Comparison of ENCODE assay signal across 1 cellular context in the genomic region with DNA sequence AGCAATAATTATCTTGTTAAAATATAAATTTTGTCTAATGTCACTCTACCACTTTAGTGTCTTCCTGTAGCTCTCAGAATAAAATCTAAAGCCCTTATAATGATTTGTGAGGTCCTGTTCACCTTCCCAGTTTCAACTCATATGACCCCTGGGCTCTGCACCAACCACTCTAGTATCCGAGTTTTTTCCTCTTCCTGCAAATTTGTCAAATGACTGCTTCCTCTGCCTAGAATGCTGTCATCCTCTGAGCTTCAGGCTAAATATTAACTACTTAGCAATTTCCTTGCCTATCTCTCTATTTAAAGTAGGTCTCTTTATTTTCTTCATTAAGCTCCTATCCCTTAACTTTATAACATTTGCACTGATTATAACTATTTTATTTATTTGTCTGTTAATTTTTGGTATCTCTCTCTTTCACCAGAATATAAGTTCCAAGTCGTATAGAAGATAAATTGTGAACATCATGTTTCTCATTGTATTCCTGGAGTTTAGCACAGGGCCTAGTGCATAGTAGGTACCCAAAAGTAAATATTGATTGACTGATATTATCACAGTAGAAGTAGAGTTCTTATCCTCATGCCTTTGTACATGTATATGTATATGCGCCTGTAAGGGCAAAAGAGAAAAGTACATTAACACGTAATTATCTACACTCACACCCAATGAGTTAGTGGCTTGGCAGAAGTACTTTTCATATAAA.
A peak's percentile ranks its signal among the peaks of the same experiment; 100 is the strongest.
TF ChIP-seq lines count a peak whose summit lies in the region.

No MANE protein-coding gene starts in this region.

TF ChIP-seq in HepG2, 621 proteins besides CTCF, POLR2A, EP300 and RAD21 (continued from another document):
- TF ChIP-seq, protein P1, sequence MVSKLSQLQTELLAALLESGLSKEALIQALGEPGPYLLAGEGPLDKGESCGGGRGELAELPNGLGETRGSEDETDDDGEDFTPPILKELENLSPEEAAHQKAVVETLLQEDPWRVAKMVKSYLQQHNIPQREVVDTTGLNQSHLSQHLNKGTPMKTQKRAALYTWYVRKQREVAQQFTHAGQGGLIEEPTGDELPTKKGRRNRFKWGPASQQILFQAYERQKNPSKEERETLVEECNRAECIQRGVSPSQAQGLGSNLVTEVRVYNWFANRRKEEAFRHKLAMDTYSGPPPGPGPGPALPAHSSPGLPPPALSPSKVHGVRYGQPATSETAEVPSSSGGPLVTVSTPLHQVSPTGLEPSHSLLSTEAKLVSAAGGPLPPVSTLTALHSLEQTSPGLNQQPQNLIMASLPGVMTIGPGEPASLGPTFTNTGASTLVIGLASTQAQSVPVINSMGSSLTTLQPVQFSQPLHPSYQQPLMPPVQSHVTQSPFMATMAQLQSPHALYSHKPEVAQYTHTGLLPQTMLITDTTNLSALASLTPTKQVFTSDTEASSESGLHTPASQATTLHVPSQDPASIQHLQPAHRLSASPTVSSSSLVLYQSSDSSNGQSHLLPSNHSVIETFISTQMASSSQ (IDR thresholded peaks at IDR 0.05; ENCODE audit: low read depth), result peak; percentile 81
- TF ChIP-seq, protein P1 (CRISPR knock-in tag; IDR thresholded peaks at IDR 0.05; ENCODE audit: borderline replicate concordance), result peak; percentile 79; the same call in 1 of the 2 replicates
- TF ChIP-seq KAT2B (IDR thresholded peaks at IDR 0.05; ENCODE audit: borderline replicate concordance, low read depth, low read length) (no peak), PHF21A (CRISPR knock-in tag; IDR thresholded peaks at IDR 0.05) (peak; percentile 30; the same call in 1 of the 2 replicates), POLR2AphosphoS2 (IDR thresholded peaks at IDR 0.05; ENCODE audit: low read depth, low read length) (no peak), ZNF629 (CRISPR knock-in tag; conservative IDR thresholded peaks at IDR 0.05) (no peak), PHF8 (CRISPR knock-in tag; IDR thresholded peaks at IDR 0.05) (no peak), SOX5 (CRISPR knock-in tag; IDR thresholded peaks at IDR 0.05; ENCODE audit: borderline replicate concordance) (peak; percentile 6; the same call in 1 of the 2 replicates), SPEN (CRISPR knock-in tag; IDR thresholded peaks at IDR 0.05; ENCODE audit: low read depth) (no peak), ZNF282 (IDR thresholded peaks at IDR 0.05; ENCODE audit: partially characterized antibody) (no peak), NCOA2 (CRISPR knock-in tag; IDR thresholded peaks at IDR 0.05) (peak; percentile 39), ZNF543 (CRISPR knock-in tag; IDR thresholded peaks at IDR 0.05) (no peak), ZNF337 (CRISPR knock-in tag; IDR thresholded peaks at IDR 0.05; ENCODE audit: borderline replicate concordance, low read depth) (no peak)
- TF ChIP-seq, protein P2, sequence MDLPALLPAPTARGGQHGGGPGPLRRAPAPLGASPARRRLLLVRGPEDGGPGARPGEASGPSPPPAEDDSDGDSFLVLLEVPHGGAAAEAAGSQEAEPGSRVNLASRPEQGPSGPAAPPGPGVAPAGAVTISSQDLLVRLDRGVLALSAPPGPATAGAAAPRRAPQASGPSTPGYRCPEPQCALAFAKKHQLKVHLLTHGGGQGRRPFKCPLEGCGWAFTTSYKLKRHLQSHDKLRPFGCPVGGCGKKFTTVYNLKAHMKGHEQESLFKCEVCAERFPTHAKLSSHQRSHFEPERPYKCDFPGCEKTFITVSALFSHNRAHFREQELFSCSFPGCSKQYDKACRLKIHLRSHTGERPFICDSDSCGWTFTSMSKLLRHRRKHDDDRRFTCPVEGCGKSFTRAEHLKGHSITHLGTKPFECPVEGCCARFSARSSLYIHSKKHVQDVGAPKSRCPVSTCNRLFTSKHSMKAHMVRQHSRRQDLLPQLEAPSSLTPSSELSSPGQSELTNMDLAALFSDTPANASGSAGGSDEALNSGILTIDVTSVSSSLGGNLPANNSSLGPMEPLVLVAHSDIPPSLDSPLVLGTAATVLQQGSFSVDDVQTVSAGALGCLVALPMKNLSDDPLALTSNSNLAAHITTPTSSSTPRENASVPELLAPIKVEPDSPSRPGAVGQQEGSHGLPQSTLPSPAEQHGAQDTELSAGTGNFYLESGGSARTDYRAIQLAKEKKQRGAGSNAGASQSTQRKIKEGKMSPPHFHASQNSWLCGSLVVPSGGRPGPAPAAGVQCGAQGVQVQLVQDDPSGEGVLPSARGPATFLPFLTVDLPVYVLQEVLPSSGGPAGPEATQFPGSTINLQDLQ (CRISPR knock-in tag; IDR thresholded peaks at IDR 0.05), result no peak
- TF ChIP-seq, protein P3, sequence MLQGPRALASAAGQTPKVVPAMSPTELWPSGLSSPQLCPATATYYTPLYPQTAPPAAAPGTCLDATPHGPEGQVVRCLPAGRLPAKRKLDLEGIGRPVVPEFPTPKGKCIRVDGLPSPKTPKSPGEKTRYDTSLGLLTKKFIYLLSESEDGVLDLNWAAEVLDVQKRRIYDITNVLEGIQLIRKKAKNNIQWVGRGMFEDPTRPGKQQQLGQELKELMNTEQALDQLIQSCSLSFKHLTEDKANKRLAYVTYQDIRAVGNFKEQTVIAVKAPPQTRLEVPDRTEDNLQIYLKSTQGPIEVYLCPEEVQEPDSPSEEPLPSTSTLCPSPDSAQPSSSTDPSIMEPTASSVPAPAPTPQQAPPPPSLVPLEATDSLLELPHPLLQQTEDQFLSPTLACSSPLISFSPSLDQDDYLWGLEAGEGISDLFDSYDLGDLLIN (CRISPR knock-in tag; IDR thresholded peaks at IDR 0.05; ENCODE audit: borderline replicate concordance), result no peak
TF ChIP-seq in HepG2: peak in this region for 27.
